In the genomic region with DNA sequence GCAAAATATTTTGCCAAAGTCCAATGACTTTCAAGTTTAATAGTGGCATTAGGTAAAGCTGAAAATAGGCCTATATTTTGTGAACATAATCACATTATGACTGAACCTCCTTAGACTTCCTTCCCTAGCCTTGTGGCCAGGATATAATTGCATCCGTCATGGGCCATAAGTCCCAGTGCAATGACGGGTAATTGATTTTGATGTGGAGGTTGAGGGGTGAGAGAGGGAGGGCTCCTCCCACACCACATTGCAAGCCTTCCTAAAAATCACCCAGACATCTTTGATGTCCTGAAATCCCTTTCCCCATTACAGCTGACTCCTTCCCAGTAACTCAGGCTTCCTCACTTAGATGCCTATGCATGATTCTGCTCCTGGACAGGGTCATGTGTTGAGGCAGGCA, we compare ENCODE assay signal across 22 cellular contexts. TPM values are rescaled to one million over a fixed set of nuclear protein-coding genes. Genes with fewer than 3 reads are reported as not detected.
DNase-seq lines count a peak whose midpoint lies in the region; ATAC-seq, FAIRE-seq and TF ChIP-seq lines count a peak whose summit lies in the region.
"Had no signal": no experiment of that assay in that cellular context is flagged by ENCODE, and none has a peak within 500 bp of the region (broad histone marks: within the 10 kb centered on the region; RNA-seq: fewer than 3 reads in every experiment).

No MANE protein-coding gene starts in this region.

- POLR2A ChIA-PET in SK-N-SH (lab: Yijun Ruan, JAX) (no interaction called here), K562 (lab: Yijun Ruan, JAX) (interaction anchor here (0.8 kb wide), 1 partner anchor 14 kb away, joined by 3 read pairs; no protein-coding TSS in a partner anchor)

- H3K4me3 ChIP-seq in BLaER1 treated with 17β-estradiol and CSF1 and Interleukin-3, amounts not matched to agents 10 nM and 100 nM: no peak overlapping the region
- H3K4me3 ChIP-seq in SK-N-SH (ENCODE audit: low read depth in 2 of 2, low read length in 1 of 2) (no peak overlapping the region), K562 (no peak overlapping the region), right cardiac atrium (ENCODE audit: low read length) (no peak overlapping the region)
- H3K4me3 ChIP-seq: GM23338 had no signal

- no peak overlapping the region for H3K9ac ChIP-seq in BLaER1 treated with 17β-estradiol and CSF1 and Interleukin-3, amounts not matched to agents 10 nM and 100 nM
- H3K9ac ChIP-seq in SK-N-SH (no peak overlapping the region), K562 (ENCODE audit: insufficient read depth in 1 of 2, low read depth in 2 of 2, low read length in 2 of 2) (no peak overlapping the region)

- no peak for TF ChIP-seq POLR2A in K562 (conservative IDR thresholded peaks at IDR 0.05)

- no peaks in the 10 kb centered on the region for H3K9me2 ChIP-seq in SK-N-SH

- H3K36me3 ChIP-seq in BLaER1 treated with 17β-estradiol and CSF1 and Interleukin-3, amounts not matched to agents 10 nM and 100 nM: no peaks in the 10 kb centered on the region
- H3K36me3 ChIP-seq in SK-N-SH (replicated peaks in 1 of 2; ENCODE audit: control insufficient read depth in 1 of 2, insufficient read depth in 2 of 2, low read length in 1 of 2) (no peaks in the 10 kb centered on the region), K562 (ENCODE audit: control insufficient read depth, insufficient read depth, low read length) (no peaks in the 10 kb centered on the region)

- TF ChIP-seq RAD21 in SK-N-SH (IDR thresholded peaks at IDR 0.05; ENCODE audit: low read length): no peak
- TF ChIP-seq RAD21 in K562 (CRISPR knock-in tag; conservative IDR thresholded peaks at IDR 0.05 in 1 of 2, IDR thresholded peaks at IDR 0.05 in 1 of 2): no peak

- no TSS peak for BruUV-seq in K562 (replicated peaks; lab: Mats Ljungman, UMichigan)

- H3K4me1 ChIP-seq in BLaER1 treated with 17β-estradiol and CSF1 and Interleukin-3, amounts not matched to agents 10 nM and 100 nM: peaks cover 6 to 73% (median 9%) of the 10 kb centered on the region in 10 experiments; a peak in 17 of 20 replicates
- peaks cover 9 to 29% of the 10 kb centered on the region in 2 experiments; a peak in 3 of 4 replicates for H3K4me1 ChIP-seq in SK-N-SH (ENCODE audit: control insufficient read depth in 1 of 2, insufficient read depth in 2 of 2, low read depth in 1 of 2, low read length in 1 of 2)
- H3K4me1 ChIP-seq in K562 (replicated peaks in 1 of 2; ENCODE audit: control insufficient read depth in 2 of 2, insufficient read depth in 2 of 2, low read length in 2 of 2): peaks cover 5 to 25% of the 10 kb centered on the region in 2 experiments
- H3K4me1 ChIP-seq in right cardiac atrium (ENCODE audit: control insufficient read depth, insufficient read depth, low read length): peaks cover 10% of the 10 kb centered on the region

- H3K4me2 ChIP-seq in BLaER1 treated with 17β-estradiol and CSF1 and Interleukin-3, amounts not matched to agents 10 nM and 100 nM: peak overlapping the region in 9 of 11 experiments; percentile 4 to 33 (median 25); a peak in 10 of 22 replicates
- H3K4me2 ChIP-seq in SK-N-SH (no peak overlapping the region), K562 (ENCODE audit: insufficient read depth, low read length) (no peak overlapping the region)
- H3K4me2 ChIP-seq: GM23338 had no signal

- DNase-seq in SK-N-SH (no peak), K562 (ENCODE audit: extremely low read depth in 1 of 4, low spot score in 3 of 4) (no peak), NCI-H1417 treated with DMSO at 0.1 percent for 48 hours (lab: John Stamatoyannopoulos, UW) (no peak), right cardiac atrium (no peak)
- DNase-seq: AML-193; CD8-positive, alpha-beta T cell; DMS 273 treated with DMSO at 0.1 percent for 48 hours; DMS53; DND-41; EL; HCEC 1CT had no signal

- peaks cover 46% of the 10 kb centered on the region for H3F3A ChIP-seq in SK-N-SH (replicated peaks; ENCODE audit: insufficient read depth)

- H2AFZ ChIP-seq in SK-N-SH (ENCODE audit: low read depth): no peak overlapping the region
- H2AFZ ChIP-seq in K562 (ENCODE audit: low read depth, low read length): no peak overlapping the region
- H2AFZ ChIP-seq: GM23338 had no signal

- intact Hi-C loops in K562 (cut with micrococcal nuclease) (no loop called here), right cardiac atrium (cut with DNase I) (no loop called here)

- H4K20me1 ChIP-seq in BLaER1 treated with 17β-estradiol and CSF1 and Interleukin-3, amounts not matched to agents 10 nM and 100 nM: no peaks in the 10 kb centered on the region
- no peaks in the 10 kb centered on the region for H4K20me1 ChIP-seq in SK-N-SH (ENCODE audit: insufficient read depth)
- no peaks in the 10 kb centered on the region for H4K20me1 ChIP-seq in K562 (replicated peaks; ENCODE audit: control insufficient read depth, insufficient read depth, low read length)

- H3K9me3 ChIP-seq in BLaER1 treated with 17β-estradiol and CSF1 and Interleukin-3, amounts not matched to agents 10 nM and 100 nM (replicated peaks in 1 of 11): peaks cover 0 to 27% (median 6%) of the 10 kb centered on the region in 11 experiments; a peak in 8 of 22 replicates
- H3K9me3 ChIP-seq in SK-N-SH: no peaks in the 10 kb centered on the region
- H3K9me3 ChIP-seq in K562 (replicated peaks; ENCODE audit: control insufficient read depth, insufficient read depth, low read depth, low read length): peaks cover 7% of the 10 kb centered on the region; the same call in 1 of the 2 replicates
- H3K9me3 ChIP-seq in right cardiac atrium (ENCODE audit: control insufficient read depth, low read length): no peaks in the 10 kb centered on the region

- 52% methylated on average over 2 of the region's 2 CpGs for WGBS in SK-N-SH (ENCODE audit: low lambda C conversion rate)
- 65% methylated on average over 2 of the region's 2 CpGs for WGBS in K562 (ENCODE audit: insufficient coverage, low coverage, missing lambda C conversion rate)
- 64% methylated on average over 2 of the region's 2 CpGs for WGBS in right cardiac atrium

- CTCF ChIA-PET in SK-N-SH (lab: Yijun Ruan, JAX): no interaction called here
- CTCF ChIA-PET in K562 (lab: Yijun Ruan, JAX; ENCODE audit: low intra/inter-chr PET ratio): no interaction called here

- H3K27ac ChIP-seq in BLaER1 treated with 17β-estradiol and CSF1 and Interleukin-3, amounts not matched to agents 10 nM and 100 nM: no peak overlapping the region
- peak overlapping the region; percentile 84 to 95 for H3K27ac ChIP-seq in SK-N-SH (ENCODE audit: low read depth in 2 of 2, low read length in 1 of 2)
- no peak overlapping the region for H3K27ac ChIP-seq in K562 (ENCODE audit: extremely low read depth, low read depth, low read length)
- H3K27ac ChIP-seq in right cardiac atrium (ENCODE audit: low read length): no peak overlapping the region
- H3K27ac ChIP-seq: HL-60 had no signal

- TF ChIP-seq EP300 in SK-N-SH (IDR thresholded peaks at IDR 0.05; ENCODE audit: borderline replicate concordance in 1 of 2, low read depth in 1 of 2, low read length in 1 of 2) (peak; percentile 86 to 89), K562 (IDR thresholded peaks at IDR 0.05; ENCODE audit: low read length) (no peak)

- no peak for FAIRE-seq in K562 (lab: Jason Lieb, UNC)
- FAIRE-seq: G401.6, GM12892, GM18507, H54 had no signal

- H3K9me1 ChIP-seq in K562 (ENCODE audit: control insufficient read depth, insufficient read depth, low read length): no peaks in the 10 kb centered on the region

- no peak for TF ChIP-seq CTCF in SK-N-SH (IDR thresholded peaks at IDR 0.05)
- TF ChIP-seq CTCF in K562 (IDR thresholded peaks at IDR 0.05 in 2 of 3, conservative IDR thresholded peaks at IDR 0.05 in 1 of 3; ENCODE audit: insufficient read depth in 2 of 3, low read depth in 1 of 3, low read length in 3 of 3): no peak

- ATAC-seq in K562 (no peak), GM21825 (IDR thresholded peaks at IDR 0.05; ENCODE audit: unreplicated experiment) (no peak), right cardiac atrium (no peak)
- ATAC-seq: CD8-positive, alpha-beta T cell; GM23338 had no signal

- in situ Hi-C loops in K562 (cut with MboI): no loop called here

- no peaks in the 10 kb centered on the region for H3K27me3 ChIP-seq in BLaER1 treated with 17β-estradiol and CSF1 and Interleukin-3, amounts not matched to agents 10 nM and 100 nM
- H3K27me3 ChIP-seq in SK-N-SH (ENCODE audit: insufficient read depth) (no peaks in the 10 kb centered on the region), K562 (ENCODE audit: control insufficient read depth in 2 of 2, insufficient read depth in 2 of 2, low read length in 2 of 2) (no peaks in the 10 kb centered on the region), right cardiac atrium (ENCODE audit: control insufficient read depth, insufficient read depth) (no peaks in the 10 kb centered on the region)

- H3K79me2 ChIP-seq in SK-N-SH (ENCODE audit: insufficient read depth) (no peaks in the 10 kb centered on the region), K562 (ENCODE audit: control insufficient read depth, insufficient read depth, low read length) (no peaks in the 10 kb centered on the region)

TF ChIP-seq in SK-N-SH, 30 proteins besides CTCF, POLR2A, EP300 and RAD21 (continues in another document):
- TF ChIP-seq SIN3A (IDR thresholded peaks at IDR 0.05; ENCODE audit: borderline replicate concordance, low read depth, low read length): peak; percentile 54; the same call in 1 of the 2 replicates
- TF ChIP-seq FOXJ3 (CRISPR knock-in tag; IDR thresholded peaks at IDR 0.05): no peak

RNA-seq across cellular contexts. Expression of a gene that starts 25.6 kb away (rescaled TPM):
- polyA plus RNA-seq in SK-N-SH (2012; rRNA removed) (not detected in 2 replicates), K562 (2011; rRNA removed) (not detected in 2 replicates), K562 (2014; fragmentation: Illumina TruSeq; extraction: Trizol) (not detected in 2 replicates), K562 (2014; fragmentation: Nextera tagmentation; extraction: Ambion mirVana) (not detected), K562 (2014; rRNA removed) (not detected in 2 replicates), right cardiac atrium (not detected)
- not detected in 2 replicates for polyA plus RNA-seq in SK-N-SH (2012; cell fraction: cytosol; rRNA removed)
- polyA plus RNA-seq in SK-N-SH (2012; cell fraction: nucleus; rRNA removed): not detected in 2 replicates
- total RNA-seq in K562 (2011; cell fraction: chromatin; rRNA removed; ENCODE audit: low replicate concordance): 0.69 and 0.83 TPM in 2 replicates
- total RNA-seq in K562 (2011; cell fraction: nucleolus; rRNA removed): 0.50 and 1.4 TPM in 2 replicates
- total RNA-seq in K562 (2011; cell fraction: nucleoplasm; rRNA removed): 2.1 and 2.3 TPM in 2 replicates
- total RNA-seq in K562 (2014; rRNA removed) (not detected in 2 replicates), K562 (2014; rRNA removed; fragmentation: Illumina TruSeq; extraction: Trizol) (not detected in 2 replicates), K562 (2015; rRNA removed; fragmentation: Illumina TruSeq; extraction: Trizol) (not detected in 2 replicates), K562 (2021) (not detected in 2 replicates), right cardiac atrium (not detected)
- not detected in 2 replicates for polyA plus RNA-seq in K562 (2011; cell fraction: cytosol; rRNA removed)
- 0.14 and 0.17 TPM in 2 replicates for polyA plus RNA-seq in K562 (2011; cell fraction: nucleus; rRNA removed)
- 0.18 TPM in 1 of 2 replicates, not detected in the other for polyA plus RNA-seq in K562 (2012)
- 0.36 and 0.39 TPM in 2 replicates for polyA minus RNA-seq in K562 (2011; rRNA and poly(A)+ RNA removed)
- polyA minus RNA-seq in K562 (2011; cell fraction: cytosol; rRNA and poly(A)+ RNA removed): not detected in 2 replicates
- polyA minus RNA-seq in K562 (2011; cell fraction: nucleus; rRNA and poly(A)+ RNA removed): 0.67 and 0.81 TPM in 2 replicates
- total RNA-seq: A172; CD8-positive, alpha-beta T cell; HT1080 had no signal
- polyA plus RNA-seq: BJ, GM23338 had no signal

Comparison
In these comparisons a context has a peak if more than half of its experiments do, and no peak if none do; other contexts are left out.
1. H3K27ac ChIP-seq: peak in SK-N-SH (2 of 2); none in BLaER1 treated with 17β-estradiol and CSF1 and Interleukin-3, amounts not matched to agents 10 nM and 100 nM (0 of 11), K562 (single experiment) and right cardiac atrium (single experiment).
2. H3K4me2 ChIP-seq: peak in BLaER1 treated with 17β-estradiol and CSF1 and Interleukin-3, amounts not matched to agents 10 nM and 100 nM (9 of 11); none in SK-N-SH (single experiment) and K562 (single experiment).